ENCODE assay signal across 29 cellular contexts in the genomic region with DNA sequence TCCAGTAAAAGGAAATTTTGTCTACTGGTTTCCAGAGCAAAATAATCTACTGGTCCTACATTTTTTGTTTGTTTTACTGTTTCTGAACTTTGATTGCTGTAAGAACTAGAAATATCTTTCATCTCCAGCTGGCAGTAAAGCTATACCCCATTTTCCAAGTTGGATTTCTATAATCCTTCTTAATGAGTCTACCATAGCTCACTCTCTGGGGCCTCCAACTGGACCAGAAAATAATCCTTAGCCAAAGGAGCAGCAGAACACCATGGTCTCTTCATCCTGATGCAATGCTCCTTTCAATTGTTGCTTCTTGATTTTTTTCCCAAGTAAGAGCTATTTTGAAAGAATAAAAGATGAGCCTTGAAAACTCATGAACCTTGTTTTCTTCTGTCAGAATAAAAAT.
"Had no signal": no experiment of that assay in that cellular context is flagged by ENCODE, and none has a peak within 500 bp of the region (broad histone marks: within the 10 kb centered on the region; RNA-seq: fewer than 3 reads in every experiment).

No MANE protein-coding gene starts in this region.

- H3K27ac ChIP-seq: dorsolateral prefrontal cortex, epithelial cell of prostate, gastrocnemius medialis, hepatocyte, neural progenitor cell, parathyroid adenoma, right atrium auricular region, stomach, thyroid gland, vagina had no signal

- H3K27ac Mint-ChIP-seq: endodermal cell; memory B cell; mesothelial cell of epicardium; naive thymus-derived CD4-positive, alpha-beta T cell; nephron; neural progenitor cell; progenitor cell of endocrine pancreas; stimulated activated effector memory CD8-positive, alpha-beta T cell treated with anti-CD3 and anti-CD28 coated beads, Interleukin-12 subunit alpha, Interleukin-12 subunit beta, amount 100 ng/mL, for 72 hours had no signal

- DNase-seq: dorsolateral prefrontal cortex; effector CD4-positive, alpha-beta T cell; endodermal cell; foreskin fibroblast; gastrocnemius medialis; head of caudate nucleus; kidney; mucosa of descending colon; naive thymus-derived CD4-positive, alpha-beta T cell; stimulated activated CD4-positive, alpha-beta T cell treated with anti-CD3 and anti-CD28 coated beads, Interleukin-2, amount 100 ng/mL, for 24 hours; stimulated activated CD4-positive, alpha-beta T cell treated with anti-CD3 and anti-CD28 coated beads, Interleukin-4, amount 100 ng/mL, for 24 hours; stimulated activated naive CD4-positive, alpha-beta T cell treated with Interleukin-2 at 50 U/mL for 16 hours; stomach; thyroid gland had no signal

- H3K27me3 Mint-ChIP-seq: memory B cell; naive thymus-derived CD4-positive, alpha-beta T cell; progenitor cell of endocrine pancreas had no signal

- H3K4me2 ChIP-seq: hepatocyte, neural progenitor cell had no signal

- H2AFZ ChIP-seq: hepatocyte, neural progenitor cell, parathyroid adenoma had no signal

- H3K4me1 ChIP-seq: gastrocnemius medialis, neural progenitor cell, parathyroid adenoma, right atrium auricular region, stomach, thyroid gland, vagina had no signal

- H3K9ac ChIP-seq: neural progenitor cell, parathyroid adenoma had no signal

- H3K9me3 Mint-ChIP-seq: endodermal cell, mesothelial cell of epicardium, nephron, neural progenitor cell had no signal

- H3K27me3 ChIP-seq: dorsolateral prefrontal cortex, gastrocnemius medialis, hepatocyte, neural progenitor cell, right atrium auricular region, stomach, thyroid gland, vagina had no signal

- H3K36me3 ChIP-seq: gastrocnemius medialis, neural progenitor cell, right atrium auricular region, stomach, thyroid gland, vagina had no signal

- H3K4me3 ChIP-seq: dorsolateral prefrontal cortex, gastrocnemius medialis, hepatocyte, lung, mucosa of descending colon, neural progenitor cell, right atrium auricular region, stomach, thyroid gland, vagina had no signal

- H3K36me3 Mint-ChIP-seq: memory B cell; mesothelial cell of epicardium; naive thymus-derived CD4-positive, alpha-beta T cell; neural progenitor cell had no signal

- H3K4me3 Mint-ChIP-seq: endodermal cell; memory B cell; mesothelial cell of epicardium; naive thymus-derived CD4-positive, alpha-beta T cell; nephron; neural progenitor cell; stimulated activated effector memory CD8-positive, alpha-beta T cell treated with anti-CD3 and anti-CD28 coated beads, Interleukin-12 subunit alpha, Interleukin-12 subunit beta, amount 100 ng/mL, for 72 hours had no signal

- H3K4me1 Mint-ChIP-seq: endodermal cell; memory B cell; naive thymus-derived CD4-positive, alpha-beta T cell; neural progenitor cell; stimulated activated effector memory CD8-positive, alpha-beta T cell treated with anti-CD3 and anti-CD28 coated beads, Interleukin-12 subunit alpha, Interleukin-12 subunit beta, amount 100 ng/mL, for 72 hours had no signal

- H3K9me3 ChIP-seq: gastrocnemius medialis, mucosa of descending colon, right atrium auricular region, stomach, thyroid gland, vagina had no signal

- ATAC-seq: esophagus mucosa; left lobe of liver; mucosa of descending colon; naive thymus-derived CD4-positive, alpha-beta T cell; sciatic nerve; stimulated activated effector memory CD8-positive, alpha-beta T cell treated with anti-CD3 and anti-CD28 coated beads, Interleukin-12 subunit alpha, Interleukin-12 subunit beta, amount 100 ng/mL, for 72 hours had no signal
